Comparison of ENCODE assay signal across 8 cellular contexts in genomic region chr22:19723165-19723989, GRCh38. TPM values are rescaled to one million over a fixed set of nuclear protein-coding genes. Genes with fewer than 3 reads are reported as not detected.
DNase-seq lines count a peak whose midpoint lies in the region; ATAC-seq and TF ChIP-seq lines count a peak whose summit lies in the region.

Gene GP1BB, plus strand, starts transcription at chr22:19723539. Its CDS starts 31 bp downstream, at chr22:19723570.

- H3K4me1 Mint-ChIP-seq in endothelial cell (ENCODE audit: unreplicated experiment): peaks cover 20% of the 10 kb centered on the region

- H3K27ac ChIP-seq in Peyer's patch: no peak within 1 kb of the TSS

- H3K9me3 ChIP-seq in Peyer's patch (no peaks in the 10 kb centered on the region), neuron (ENCODE audit: low read length) (peaks cover 13% of the 10 kb centered on the region)

- H3K4me1 ChIP-seq in Peyer's patch (peaks cover 3 to 23% (median 14%) of the 10 kb centered on the region in 4 donors), neuron (ENCODE audit: insufficient read depth, low read length) (peaks cover 15% of the 10 kb centered on the region)

- no peak for TF ChIP-seq POLR2A in Peyer's patch (IDR thresholded peaks at IDR 0.05)

- no peaks in the 10 kb centered on the region for H3K9me3 Mint-ChIP-seq in endothelial cell (ENCODE audit: unreplicated experiment)

- no peak within 1 kb of the TSS for H3K27ac Mint-ChIP-seq in endothelial cell (ENCODE audit: unreplicated experiment)

- H3K36me3 ChIP-seq in Peyer's patch: no peaks in the 10 kb centered on the region
- peaks cover 5% of the 10 kb centered on the region for H3K36me3 ChIP-seq in neuron (ENCODE audit: insufficient read depth, low read length)

- H3K4me3 ChIP-seq in Peyer's patch (peak within 1 kb of the TSS in 3 of 4 donors; percentile 28 to 36 (median 35)), neuron (ENCODE audit: low read length) (peak within 1 kb of the TSS; percentile 22)

- H3K4me3 Mint-ChIP-seq in endothelial cell (ENCODE audit: unreplicated experiment): no peak within 1 kb of the TSS

- TF ChIP-seq CTCF in GM10248 (IDR thresholded peaks at IDR 0.05; ENCODE audit: control extremely low read depth, extremely low read depth, low read depth, missing control alignments): peak; percentile 17
- no peak for TF ChIP-seq CTCF in Peyer's patch (IDR thresholded peaks at IDR 0.05)
- no peak for TF ChIP-seq CTCF in endothelial cell (IDR thresholded peaks at IDR 0.05; ENCODE audit: unreplicated experiment)

- POLR2A ChIA-PET in GM10248 (lab: Yijun Ruan, JAX): no interaction called here

- peak within 1 kb of the TSS; percentile 9 for H2AFZ ChIP-seq in neuron (ENCODE audit: low read depth, low read length)

- no peak for ATAC-seq in GM21447 (IDR thresholded peaks at IDR 0.05; ENCODE audit: unreplicated experiment)

- CTCF ChIA-PET in GM10248 (lab: Yijun Ruan, JAX): interaction anchor here (0.8 to 1.4 kb wide), 7 partner anchors 15 to 291 kb away, joined by 3 read pairs; no protein-coding TSS in a partner anchor

- H3K27me3 ChIP-seq in Peyer's patch (peaks cover 0 to 19% of the 10 kb centered on the region in 2 donors), neuron (ENCODE audit: insufficient read depth, low read length) (peaks cover 74% of the 10 kb centered on the region)

- H3K36me3 Mint-ChIP-seq in endothelial cell (ENCODE audit: low read depth, unreplicated experiment): peaks cover 17% of the 10 kb centered on the region

- peaks cover 44% of the 10 kb centered on the region for H3K27me3 Mint-ChIP-seq in endothelial cell (ENCODE audit: unreplicated experiment)

- DNase-seq in GM10248 (ENCODE audit: extremely low spot score): no peak
- DNase-seq in Peyer's patch: peak in 1 of 3 donors; percentile 63
- peak; percentile 57 for DNase-seq in endothelial cell (ENCODE audit: low spot score)
- DNase-seq in NCI-H345 (lab: John Stamatoyannopoulos, UW): no peak
- no peak for DNase-seq in AG08395 (ENCODE audit: low spot score)
- no peak for DNase-seq in D341Med (ENCODE audit: low spot score)

RNA-seq across cellular contexts. Expression of gene GP1BB, which starts in this region (rescaled TPM):
- total RNA-seq in Peyer's patch (1 to 10 TPM; 1.1 to 9.1 (median 2.0) TPM), endothelial cell (ENCODE audit: unreplicated experiment) (not detected)

Comparison
In these comparisons a context has a peak if more than half of its experiments do, and no peak if none do; other contexts are left out.
1. Peak in DNase-seq in endothelial cell; RNA of the gene not detected or under 1 TPM.